Comparison of ENCODE assay signal across 13 cellular contexts in genomic region chr17:66466421-66466820, GRCh38.
A peak's percentile ranks its signal among the peaks of the same experiment; 100 is the strongest.
DNase-seq lines count a peak whose midpoint lies in the region; ATAC-seq and TF ChIP-seq lines count a peak whose summit lies in the region.
"Had no signal": no experiment of that assay in that cellular context is flagged by ENCODE, and none has a peak within 500 bp of the region (broad histone marks: within the 10 kb centered on the region; RNA-seq: fewer than 3 reads in every experiment).

No MANE protein-coding gene starts in this region.

- H3K4me3 ChIP-seq in esophagus squamous epithelium (peak overlapping the region in 1 of 4 donors; percentile 32), transverse colon (no peak overlapping the region)
- H3K4me3 ChIP-seq: gastrocnemius medialis had no signal

- in situ Hi-C loops in transverse colon (cut with MboI; ENCODE audit: low pct_ligation_motif_present in 1 of 4, low pct_unique_long_range_greater_than_20kb in 1 of 4, low sequenced_read_pairs in 3 of 4) (no loop called here), GM13976 (cut with MboI; ENCODE audit: low sequenced_read_pairs, unreplicated experiment) (no loop called here)

- H3K9me3 ChIP-seq in esophagus squamous epithelium, result no peaks in the 10 kb centered on the region
- no peaks in the 10 kb centered on the region for H3K9me3 ChIP-seq in transverse colon
- H3K9me3 ChIP-seq: gastrocnemius medialis had no signal

- H3K36me3 ChIP-seq in esophagus squamous epithelium, result no peaks in the 10 kb centered on the region
- no peaks in the 10 kb centered on the region for H3K36me3 ChIP-seq in transverse colon
- H3K36me3 ChIP-seq: gastrocnemius medialis had no signal

- 73 to 74% methylated on average over 4 of the region's 4 CpGs for WGBS in esophagus squamous epithelium, 2 donors
- WGBS in transverse colon (ENCODE audit: low coverage in 1 of 2), 2 donors, result 75 to 84% methylated on average over 4 of the region's 4 CpGs

- TF ChIP-seq EP300 in transverse colon (IDR thresholded peaks at IDR 0.05; ENCODE audit: low read depth), result no peak

- H3K27ac Mint-ChIP-seq in activated naive CD4-positive, alpha-beta T cell treated with anti-CD3 and anti-CD28 coated beads, Interleukin-2, amount 50 U/mL, for 24 hours, result peak overlapping the region; percentile 99
- H3K27ac Mint-ChIP-seq: nephron progenitor cell had no signal

- H3K9me3 Mint-ChIP-seq in activated naive CD4-positive, alpha-beta T cell treated with anti-CD3 and anti-CD28 coated beads, Interleukin-2, amount 50 U/mL, for 24 hours, result no peaks in the 10 kb centered on the region
- H3K9me3 Mint-ChIP-seq: nephron progenitor cell had no signal

- H3K4me1 ChIP-seq in esophagus squamous epithelium, result peaks cover 13 to 78% (median 37%) of the 10 kb centered on the region in 3 donors
- H3K4me1 ChIP-seq in transverse colon, result peaks cover 23 to 74% (median 55%) of the 10 kb centered on the region in 4 donors

- H3K27ac ChIP-seq in esophagus squamous epithelium (peak overlapping the region in 3 of 4 donors; percentile 1 to 70 (median 10)), transverse colon (peak overlapping the region; percentile 54 to 74 (median 66))
- H3K27ac ChIP-seq: gastrocnemius medialis had no signal

- no peak for TF ChIP-seq POLR2A in esophagus squamous epithelium (IDR thresholded peaks at IDR 0.05)
- no peak for TF ChIP-seq POLR2A in transverse colon (IDR thresholded peaks at IDR 0.05)

- TF ChIP-seq CTCF in esophagus squamous epithelium (IDR thresholded peaks at IDR 0.05) (no peak), transverse colon (IDR thresholded peaks at IDR 0.05) (no peak), GM13976 (IDR thresholded peaks at IDR 0.05; ENCODE audit: borderline replicate concordance, control extremely low read depth, extremely low read depth, insufficient read depth, missing control alignments) (no peak)

- no peaks in the 10 kb centered on the region for H3K27me3 Mint-ChIP-seq in activated naive CD4-positive, alpha-beta T cell treated with anti-CD3 and anti-CD28 coated beads, Interleukin-2, amount 50 U/mL, for 24 hours

- H3K4me3 Mint-ChIP-seq in activated naive CD4-positive, alpha-beta T cell treated with anti-CD3 and anti-CD28 coated beads, Interleukin-2, amount 50 U/mL, for 24 hours, result peak overlapping the region; percentile 73
- H3K4me3 Mint-ChIP-seq: nephron progenitor cell had no signal

- no peak for DNase-seq in activated naive CD4-positive, alpha-beta T cell (lab: John Stamatoyannopoulos, UW)
- no peak for DNase-seq in esophagus squamous epithelium (lab: John Stamatoyannopoulos, UW)
- no peak for DNase-seq in transverse colon
- no peak for DNase-seq in GM13976 (ENCODE audit: low spot score)
- DNase-seq in A172 (ENCODE audit: low spot score), result no peak
- no peak for DNase-seq in NOMO-1 (lab: John Stamatoyannopoulos, UW; ENCODE audit: unreplicated experiment in 2 of 2)
- DNase-seq: activated gamma-delta T cell treated with Interleukin-2 at 50 U/mL for 16 hours, cortex of kidney, gastrocnemius medialis, NCI-H1417, nephron progenitor cell had no signal

- H3K27me3 ChIP-seq in esophagus squamous epithelium, result no peaks in the 10 kb centered on the region
- no peaks in the 10 kb centered on the region for H3K27me3 ChIP-seq in transverse colon
- H3K27me3 ChIP-seq: gastrocnemius medialis had no signal

- no peak for ATAC-seq in SK-N-SH treated with all-trans-retinoic acid at 6 μM for 48 hours
- ATAC-seq: gastrocnemius medialis had no signal

- peaks cover 92% of the 10 kb centered on the region for H3K4me1 Mint-ChIP-seq in activated naive CD4-positive, alpha-beta T cell treated with anti-CD3 and anti-CD28 coated beads, Interleukin-2, amount 50 U/mL, for 24 hours

- peaks cover 4% of the 10 kb centered on the region for H3K36me3 Mint-ChIP-seq in activated naive CD4-positive, alpha-beta T cell treated with anti-CD3 and anti-CD28 coated beads, Interleukin-2, amount 50 U/mL, for 24 hours

- intact Hi-C loops in esophagus squamous epithelium (cut with DNase I) (no loop called here), transverse colon (cut with DNase I; ENCODE audit: low total_unique reads) (no loop called here)

TF ChIP-seq in SK-N-SH treated with all-trans-retinoic acid at 6 μM for 48 hours, 23 proteins besides CTCF, POLR2A, EP300 and RAD21:
- no peak for TF ChIP-seq ZNF70 (CRISPR knock-in tag; IDR thresholded peaks at IDR 0.05)
- TF ChIP-seq CREB5 (CRISPR knock-in tag; IDR thresholded peaks at IDR 0.05; ENCODE audit: low read depth), result no peak
- peak; percentile 95 for TF ChIP-seq CSDC2 (CRISPR knock-in tag; IDR thresholded peaks at IDR 0.05)
- peak; percentile 86 for TF ChIP-seq SNAI2 (CRISPR knock-in tag; IDR thresholded peaks at IDR 0.05)
- TF ChIP-seq ZFP3 (CRISPR knock-in tag; IDR thresholded peaks at IDR 0.05), result peak; percentile 12; the same call in 1 of the 2 replicates
- TF ChIP-seq OSR1 (CRISPR knock-in tag; IDR thresholded peaks at IDR 0.05), result 0 out of 2 replicates have a peak, but pooled peaks have one; percentile 40
- peak; percentile 19; the same call in 1 of the 2 replicates for TF ChIP-seq ZFP30 (CRISPR knock-in tag; IDR thresholded peaks at IDR 0.05)
- 0 out of 2 replicates have a peak, but pooled peaks have one; percentile 33 for TF ChIP-seq TOX (CRISPR knock-in tag; IDR thresholded peaks at IDR 0.05; ENCODE audit: borderline replicate concordance)
- TF ChIP-seq ESRRG (CRISPR knock-in tag; IDR thresholded peaks at IDR 0.05), result no peak
- TF ChIP-seq BACH2 (CRISPR knock-in tag; IDR thresholded peaks at IDR 0.05; ENCODE audit: borderline replicate concordance), result no peak
TF ChIP-seq in SK-N-SH treated with all-trans-retinoic acid at 6 μM for 48 hours: peak in this region for 6.
